Comparison of ENCODE assay signal across 22 cellular contexts in the genomic region with DNA sequence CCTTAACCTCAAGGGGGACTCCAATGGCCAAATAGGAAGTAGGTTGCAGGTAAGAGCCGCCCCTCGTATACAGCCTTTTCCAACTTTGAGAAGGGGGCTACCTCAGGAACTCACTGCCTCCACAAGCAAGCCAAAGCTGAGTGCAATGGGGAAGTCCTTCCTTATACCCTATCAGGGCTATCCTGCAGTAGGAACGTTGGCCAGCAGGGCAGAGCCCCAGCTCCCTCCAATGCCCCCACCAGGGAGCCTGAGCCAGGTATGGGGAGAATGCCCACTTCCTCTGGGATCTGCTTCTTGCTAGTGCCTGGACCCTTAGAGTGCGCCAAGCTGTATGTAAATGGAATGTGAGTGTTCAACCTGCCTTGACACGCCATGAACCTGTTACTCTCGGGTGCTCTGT. TPM values are rescaled to one million over a fixed set of nuclear protein-coding genes. Genes with fewer than 3 reads are reported as not detected.
DNase-seq lines count a peak whose midpoint lies in the region; ATAC-seq, FAIRE-seq and TF ChIP-seq lines count a peak whose summit lies in the region.
"Had no signal": no experiment of that assay in that cellular context is flagged by ENCODE, and none has a peak within 500 bp of the region (broad histone marks: within the 10 kb centered on the region; RNA-seq: fewer than 3 reads in every experiment).

No MANE protein-coding gene starts in this region.

- FAIRE-seq in small intestine (lab: Jason Lieb, UNC), result no peak

- TF ChIP-seq CTCF in GM23338 (conservative IDR thresholded peaks at IDR 0.05; ENCODE audit: low read depth in 2 of 2), result no peak; a peak in 1 of 4 replicates
- TF ChIP-seq CTCF in epithelial cell of esophagus (IDR thresholded peaks at IDR 0.05; ENCODE audit: insufficient read depth, low read depth, low read length, missing control alignments), result no peak

- H3K27ac ChIP-seq in GM23338 (ENCODE audit: low read depth) (no peak overlapping the region), small intestine (ENCODE audit: low read depth in 1 of 2, low read length in 1 of 2) (no peak overlapping the region)
- H3K27ac ChIP-seq: C4-2B, KMS-11, SJSA1 had no signal

- no peak overlapping the region for H3K4me2 ChIP-seq in GM23338
- H3K4me2 ChIP-seq: KMS-11 had no signal

- H3K9me2 ChIP-seq in GM23338 (ENCODE audit: insufficient read depth), result no peaks in the 10 kb centered on the region

- H3K79me2 ChIP-seq in GM23338 (replicated peaks; ENCODE audit: insufficient read depth), result no peaks in the 10 kb centered on the region

- H3K27me3 ChIP-seq in GM23338 (ENCODE audit: insufficient read depth) (no peaks in the 10 kb centered on the region), small intestine (ENCODE audit: control insufficient read depth in 2 of 2, insufficient read depth in 2 of 2, low read length in 2 of 2) (no peaks in the 10 kb centered on the region)
- H3K27me3 ChIP-seq: SJSA1 had no signal

- no peaks in the 10 kb centered on the region for H3K9me3 Mint-ChIP-seq in GM23338

- DNase-seq in 8988T, result peak; percentile 66
- peak; percentile 42 for DNase-seq in GM23338 (ENCODE audit: low spot score)
- peak; percentile 77 for DNase-seq in NCI-H526 treated with DMSO at 0.1 percent for 48 hours (lab: John Stamatoyannopoulos, UW)
- peak; percentile 44 for DNase-seq in epithelial cell of esophagus (ENCODE audit: low read depth)
- no peak for DNase-seq in SKM-1 (lab: John Stamatoyannopoulos, UW; ENCODE audit: unreplicated experiment)
- DNase-seq in small intestine, result no peak
- DNase-seq: ACHN, COR-L47, DMS153, GF-D8, NCI-H146, NCI-H2029 treated with DMSO at 0.1 percent for 48 hours, NCI-H510A, NCI-H82, PC-3, T-helper 17 cell had no signal

- no peak overlapping the region for H2AFZ ChIP-seq in GM23338

- H3K4me3 ChIP-seq in GM23338, result no peak overlapping the region
- no peak overlapping the region for H3K4me3 ChIP-seq in epithelial cell of esophagus (ENCODE audit: low read length)
- H3K4me3 ChIP-seq in small intestine (ENCODE audit: low read depth in 1 of 2, low read length in 2 of 2), result no peak overlapping the region
- H3K4me3 ChIP-seq: SJSA1 had no signal

- H3K4me3 Mint-ChIP-seq in GM23338, result no peak overlapping the region
- H3K4me3 Mint-ChIP-seq: T-helper 17 cell had no signal

- peaks cover 36% of the 10 kb centered on the region for H3K4me1 Mint-ChIP-seq in GM23338

- no peaks in the 10 kb centered on the region for H3F3A ChIP-seq in GM23338 (replicated peaks; ENCODE audit: low read depth)

- no peak overlapping the region for H3K27ac Mint-ChIP-seq in GM23338
- H3K27ac Mint-ChIP-seq: T-helper 17 cell had no signal

- H3K4me1 ChIP-seq in GM23338 (ENCODE audit: insufficient read depth) (no peaks in the 10 kb centered on the region), small intestine (ENCODE audit: control insufficient read depth in 2 of 2, insufficient read depth in 1 of 2, low read depth in 1 of 2, low read length in 1 of 2) (no peaks in the 10 kb centered on the region)
- H3K4me1 ChIP-seq: SJSA1 had no signal

- H3K36me3 Mint-ChIP-seq in GM23338 (ENCODE audit: low read depth), result no peaks in the 10 kb centered on the region

- peaks cover 5% of the 10 kb centered on the region for H3K27me3 Mint-ChIP-seq in GM23338 (ENCODE audit: insufficient read depth, low read depth, poor library complexity)

- 85 to 88% (median 86%) methylated on average over 6 of the region's 6 CpGs for WGBS in small intestine, 3 donors

- peaks cover 3% of the 10 kb centered on the region; the same call in 1 of the 2 replicates for H4K20me1 ChIP-seq in GM23338 (replicated peaks; ENCODE audit: insufficient read depth)

- no peaks in the 10 kb centered on the region for H3K36me3 ChIP-seq in GM23338 (ENCODE audit: insufficient read depth)
- no peaks in the 10 kb centered on the region for H3K36me3 ChIP-seq in small intestine (ENCODE audit: control insufficient read depth in 2 of 2, insufficient read depth in 2 of 2, low read length in 2 of 2)
- H3K36me3 ChIP-seq: SJSA1 had no signal

- no peaks in the 10 kb centered on the region for H3K9me3 ChIP-seq in small intestine (ENCODE audit: control insufficient read depth, low read depth)
- H3K9me3 ChIP-seq: SJSA1 had no signal

- ATAC-seq in GM23338 (peak; percentile 61), HG03025 (IDR thresholded peaks at IDR 0.05; ENCODE audit: low FRiP score, unreplicated experiment) (no peak)
- ATAC-seq: PC-3, T-helper 17 cell had no signal

TF ChIP-seq in GM23338, 12 proteins besides CTCF, POLR2A, EP300 and RAD21 (continues in another document):
- TF ChIP-seq, protein P1, sequence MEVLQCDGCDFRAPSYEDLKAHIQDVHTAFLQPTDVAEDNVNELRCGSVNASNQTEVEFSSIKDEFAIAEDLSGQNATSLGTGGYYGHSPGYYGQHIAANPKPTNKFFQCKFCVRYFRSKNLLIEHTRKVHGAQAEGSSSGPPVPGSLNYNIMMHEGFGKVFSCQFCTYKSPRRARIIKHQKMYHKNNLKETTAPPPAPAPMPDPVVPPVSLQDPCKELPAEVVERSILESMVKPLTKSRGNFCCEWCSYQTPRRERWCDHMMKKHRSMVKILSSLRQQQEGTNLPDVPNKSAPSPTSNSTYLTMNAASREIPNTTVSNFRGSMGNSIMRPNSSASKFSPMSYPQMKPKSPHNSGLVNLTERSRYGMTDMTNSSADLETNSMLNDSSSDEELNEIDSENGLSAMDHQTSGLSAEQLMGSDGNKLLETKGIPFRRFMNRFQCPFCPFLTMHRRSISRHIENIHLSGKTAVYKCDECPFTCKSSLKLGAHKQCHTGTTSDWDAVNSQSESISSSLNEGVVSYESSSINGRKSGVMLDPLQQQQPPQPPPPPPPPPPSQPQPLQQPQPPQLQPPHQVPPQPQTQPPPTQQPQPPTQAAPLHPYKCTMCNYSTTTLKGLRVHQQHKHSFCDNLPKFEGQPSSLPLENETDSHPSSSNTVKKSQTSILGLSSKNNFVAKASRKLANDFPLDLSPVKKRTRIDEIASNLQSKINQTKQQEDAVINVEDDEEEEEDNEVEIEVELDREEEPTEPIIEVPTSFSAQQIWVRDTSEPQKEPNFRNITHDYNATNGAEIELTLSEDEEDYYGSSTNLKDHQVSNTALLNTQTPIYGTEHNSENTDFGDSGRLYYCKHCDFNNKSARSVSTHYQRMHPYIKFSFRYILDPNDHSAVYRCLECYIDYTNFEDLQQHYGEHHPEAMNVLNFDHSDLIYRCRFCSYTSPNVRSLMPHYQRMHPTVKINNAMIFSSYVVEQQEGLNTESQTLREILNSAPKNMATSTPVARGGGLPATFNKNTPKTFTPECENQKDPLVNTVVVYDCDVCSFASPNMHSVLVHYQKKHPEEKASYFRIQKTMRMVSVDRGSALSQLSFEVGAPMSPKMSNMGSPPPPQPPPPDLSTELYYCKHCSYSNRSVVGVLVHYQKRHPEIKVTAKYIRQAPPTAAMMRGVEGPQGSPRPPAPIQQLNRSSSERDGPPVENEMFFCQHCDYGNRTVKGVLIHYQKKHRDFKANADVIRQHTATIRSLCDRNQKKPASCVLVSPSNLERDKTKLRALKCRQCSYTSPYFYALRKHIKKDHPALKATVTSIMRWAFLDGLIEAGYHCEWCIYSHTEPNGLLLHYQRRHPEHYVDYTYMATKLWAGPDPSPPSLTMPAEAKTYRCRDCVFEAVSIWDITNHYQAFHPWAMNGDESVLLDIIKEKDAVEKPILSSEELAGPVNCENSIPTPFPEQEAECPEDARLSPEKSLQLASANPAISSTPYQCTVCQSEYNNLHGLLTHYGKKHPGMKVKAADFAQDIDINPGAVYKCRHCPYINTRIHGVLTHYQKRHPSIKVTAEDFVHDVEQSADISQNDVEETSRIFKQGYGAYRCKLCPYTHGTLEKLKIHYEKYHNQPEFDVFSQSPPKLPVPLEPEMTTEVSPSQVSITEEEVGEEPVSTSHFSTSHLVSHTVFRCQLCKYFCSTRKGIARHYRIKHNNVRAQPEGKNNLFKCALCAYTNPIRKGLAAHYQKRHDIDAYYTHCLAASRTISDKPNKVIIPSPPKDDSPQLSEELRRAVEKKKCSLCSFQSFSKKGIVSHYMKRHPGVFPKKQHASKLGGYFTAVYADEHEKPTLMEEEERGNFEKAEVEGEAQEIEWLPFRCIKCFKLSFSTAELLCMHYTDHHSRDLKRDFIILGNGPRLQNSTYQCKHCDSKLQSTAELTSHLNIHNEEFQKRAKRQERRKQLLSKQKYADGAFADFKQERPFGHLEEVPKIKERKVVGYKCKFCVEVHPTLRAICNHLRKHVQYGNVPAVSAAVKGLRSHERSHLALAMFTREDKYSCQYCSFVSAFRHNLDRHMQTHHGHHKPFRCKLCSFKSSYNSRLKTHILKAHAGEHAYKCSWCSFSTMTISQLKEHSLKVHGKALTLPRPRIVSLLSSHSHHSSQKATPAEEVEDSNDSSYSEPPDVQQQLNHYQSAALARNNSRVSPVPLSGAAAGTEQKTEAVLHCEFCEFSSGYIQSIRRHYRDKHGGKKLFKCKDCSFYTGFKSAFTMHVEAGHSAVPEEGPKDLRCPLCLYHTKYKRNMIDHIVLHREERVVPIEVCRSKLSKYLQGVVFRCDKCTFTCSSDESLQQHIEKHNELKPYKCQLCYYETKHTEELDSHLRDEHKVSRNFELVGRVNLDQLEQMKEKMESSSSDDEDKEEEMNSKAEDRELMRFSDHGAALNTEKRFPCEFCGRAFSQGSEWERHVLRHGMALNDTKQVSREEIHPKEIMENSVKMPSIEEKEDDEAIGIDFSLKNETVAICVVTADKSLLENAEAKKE (CRISPR knock-in tag; IDR thresholded peaks at IDR 0.05), result no peak
- TF ChIP-seq EZH2phosphoT487 (IDR thresholded peaks at IDR 0.05; ENCODE audit: unreplicated experiment) (no peak), ZNF114 (CRISPR knock-in tag; IDR thresholded peaks at IDR 0.05) (no peak), EZH2 (IDR thresholded peaks at IDR 0.05; ENCODE audit: low read depth, unreplicated experiment) (no peak), POLR2AphosphoS5 (IDR thresholded peaks at IDR 0.05; ENCODE audit: low read depth) (no peak)

RNA-seq across cellular contexts. Expression of gene CACNA2D2, which starts 16.3 kb away (rescaled TPM):
- 10.3 and 11.4 TPM in 2 replicates for total RNA-seq in GM23338 (2014; rRNA removed; shearing (Covaris generic))
- polyA plus RNA-seq in GM23338 (2016; fragmentation: Nextera tagmentation; extraction: Ambion mirVana), result 4.7 and 5.4 TPM in 2 replicates
- under 1 TPM; 0.22 to 0.97 (median 0.81) TPM for polyA plus RNA-seq in small intestine
- total RNA-seq: Daoy, M059J, SJSA1 had no signal

Comparison
In these comparisons a context has a peak if more than half of its experiments do, and no peak if none do; other contexts are left out.
1. DNase-seq: peak in 8988T (single experiment), GM23338 (single experiment), NCI-H526 treated with DMSO at 0.1 percent for 48 hours (single experiment) and epithelial cell of esophagus (single experiment); none in SKM-1 (single experiment) and small intestine (single experiment).